ENCODE assay signal across 8 cellular contexts in genomic region chr16:67192781-67193260, GRCh38. TPM values are rescaled to one million over a fixed set of nuclear protein-coding genes. Genes with fewer than 3 reads are reported as not detected.
DNase-seq lines count a peak whose midpoint lies in the region; ATAC-seq and TF ChIP-seq lines count a peak whose summit lies in the region.

No MANE protein-coding gene starts in this region.

- peaks cover 10% of the 10 kb centered on the region for H3K79me2 ChIP-seq in parathyroid adenoma

- in situ Hi-C loops in Panc1 (cut with HindIII; ENCODE audit: low pct_unique_long_range_greater_than_20kb, low sequenced_read_pairs), result no loop called here

- H3K4me2 ChIP-seq in parathyroid adenoma (ENCODE audit: low read length), result peak overlapping the region; percentile 95

- intact Hi-C loops in Panc1 (cut with micrococcal nuclease; ENCODE audit: unreplicated experiment), result no loop called here

- H2AFZ ChIP-seq in parathyroid adenoma, result no peak overlapping the region

- H3K27ac ChIP-seq in Panc1 (ENCODE audit: low read length) (peak overlapping the region; percentile 92), parathyroid adenoma (no peak overlapping the region)

- H3K4me3 ChIP-seq in GM06990 (replicated peaks; ENCODE audit: low read depth, low read length) (peak overlapping the region; percentile 100), Panc1 (ENCODE audit: low read depth in 2 of 2, low read length in 2 of 2) (peak overlapping the region; percentile 96 to 98), parathyroid adenoma (ENCODE audit: low read depth, low read length) (peak overlapping the region; percentile 86)

- TSS peak; percentile 76 for BruUV-seq in Panc1 (replicated peaks; lab: Mats Ljungman, UMichigan)

- no peak for DNase-seq in GM06990 (ENCODE audit: extremely low read depth, insufficient read length)
- no peak for DNase-seq in Panc1 (ENCODE audit: low read depth, low spot score)
- peak; percentile 62 to 64 for DNase-seq in erythroblast (lab: John Stamatoyannopoulos, UW)
- DNase-seq in Ammon's horn (ENCODE audit: low spot score), result no peak

- CTCF ChIA-PET in Panc1 (lab: Charles Lee), result interaction anchor here (0.6 kb wide), 1 partner anchor 175 kb away, joined by 3 read pairs; no protein-coding TSS in a partner anchor

- POLR2A ChIA-PET in Panc1 (lab: Charles Lee), result interaction anchor here (0.6 kb wide), 1 partner anchor 235 kb away, joined by 4 read pairs; no protein-coding TSS in a partner anchor

- H3K4me1 ChIP-seq in Panc1 (ENCODE audit: control insufficient read depth, insufficient read depth, low read length), result peaks cover 20% of the 10 kb centered on the region
- H3K4me1 ChIP-seq in parathyroid adenoma, result peaks cover 11% of the 10 kb centered on the region

- H3K27me3 ChIP-seq in GM06990 (replicated peaks; ENCODE audit: control insufficient read depth, insufficient read depth, low read length) (no peaks in the 10 kb centered on the region), Panc1 (ENCODE audit: control insufficient read depth, insufficient read depth, low read length) (no peaks in the 10 kb centered on the region), parathyroid adenoma (ENCODE audit: control insufficient read depth, insufficient read depth, low read length) (no peaks in the 10 kb centered on the region)

- peaks cover 32% of the 10 kb centered on the region for H3K36me3 ChIP-seq in GM06990 (ENCODE audit: control insufficient read depth, insufficient read depth, low read length)
- peaks cover 17% of the 10 kb centered on the region for H3K36me3 ChIP-seq in Panc1 (ENCODE audit: control insufficient read depth, insufficient read depth, low read length)
- H3K36me3 ChIP-seq in parathyroid adenoma (ENCODE audit: control insufficient read depth, insufficient read depth, low read length), result no peaks in the 10 kb centered on the region

- no peak overlapping the region for H3K9ac ChIP-seq in parathyroid adenoma

- TF ChIP-seq POLR2A in erythroblast (IDR thresholded peaks at IDR 0.05; ENCODE audit: low read length), result no peak

- H3K9me3 ChIP-seq in Panc1 (ENCODE audit: control insufficient read depth, insufficient read depth, low read depth, low read length), result no peaks in the 10 kb centered on the region
- no peaks in the 10 kb centered on the region for H3K9me3 ChIP-seq in parathyroid adenoma (ENCODE audit: control insufficient read depth, low read length)

- ATAC-seq in Panc1 (no peak), GM18498 (IDR thresholded peaks at IDR 0.05; ENCODE audit: unreplicated experiment) (no peak), GM19023 (IDR thresholded peaks at IDR 0.05; ENCODE audit: unreplicated experiment) (no peak), GM18868 (IDR thresholded peaks at IDR 0.05; ENCODE audit: unreplicated experiment) (no peak)

- TF ChIP-seq CTCF in GM06990 (IDR thresholded peaks at IDR 0.05; ENCODE audit: insufficient read depth, low read length, poor library complexity, severe bottlenecking) (no peak), Panc1 (IDR thresholded peaks at IDR 0.05) (no peak), parathyroid adenoma (IDR thresholded peaks at IDR 0.05) (no peak)

RNA-seq across cellular contexts. Expression of gene E2F4, which starts 0.9 kb away (rescaled TPM):
- total RNA-seq in Panc1 (2021; ENCODE audit: unreplicated experiment), result 74.5 TPM
- polyA plus RNA-seq in Panc1 (2012; ENCODE audit: insufficient read length), result 69.7 TPM

RNA-seq across cellular contexts. Expression of gene EXOC3L1, which starts 2.9 kb away (rescaled TPM):
- 0.41 TPM for total RNA-seq in Panc1 (2021; ENCODE audit: unreplicated experiment)
- polyA plus RNA-seq in Panc1 (2012; ENCODE audit: insufficient read length), result 1.5 TPM

RNA-seq across cellular contexts. Expression of gene ELMO3, which starts 6.1 kb away (rescaled TPM):
- total RNA-seq in Panc1 (2021; ENCODE audit: unreplicated experiment), result 2.0 TPM
- polyA plus RNA-seq in Panc1 (2012; ENCODE audit: insufficient read length), result 1.6 TPM

RNA-seq across cellular contexts. Expression of gene MATCAP1, which starts 9.1 kb away (rescaled TPM):
- 13.9 TPM for total RNA-seq in Panc1 (2021; ENCODE audit: unreplicated experiment)
- polyA plus RNA-seq in Panc1 (2012; ENCODE audit: insufficient read length), result 13.6 TPM

RNA-seq across cellular contexts. Expression of gene NOL3, which starts 22.5 kb away (rescaled TPM):
- total RNA-seq in Panc1 (2021; ENCODE audit: unreplicated experiment), result 27.9 TPM
- polyA plus RNA-seq in Panc1 (2012; ENCODE audit: insufficient read length), result 63.2 TPM

Comparison
In these comparisons a context has a peak if more than half of its experiments do, and no peak if none do; other contexts are left out.
1. DNase-seq: peak in erythroblast (2 of 2); none in GM06990 (single experiment), Panc1 (single experiment) and Ammon's horn (single experiment).
2. Peak in every context shown above with its lines, with median percentiles within 50 percentile points of each other: H3K4me3 ChIP-seq.